In the genomic region with DNA sequence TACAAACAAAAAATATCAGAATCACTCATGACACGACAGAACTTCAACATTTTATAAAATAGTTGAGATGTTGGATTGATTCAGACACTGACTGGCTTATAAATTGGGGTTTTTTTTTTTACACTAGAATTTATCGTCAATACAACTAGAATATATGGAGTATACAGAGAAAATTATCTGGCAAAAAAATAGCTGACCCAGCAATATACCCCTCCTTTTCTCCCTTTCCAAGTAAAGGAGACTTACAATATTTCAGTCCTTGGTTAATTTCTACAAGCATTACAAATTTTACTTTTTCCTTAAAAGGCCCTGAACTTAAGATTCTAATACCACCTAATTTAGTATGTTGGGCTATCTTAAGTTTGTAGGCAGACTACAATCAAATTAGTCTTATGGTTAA, we compare ENCODE assay signal across 3 cellular contexts.
A peak's percentile ranks its signal among the peaks of the same experiment; 100 is the strongest.
TF ChIP-seq lines count a peak whose summit lies in the region.

No MANE protein-coding gene starts in this region.

TF ChIP-seq in A549, 52 proteins besides CTCF, POLR2A, EP300 and RAD21:
- TF ChIP-seq SMC3 (IDR thresholded peaks at IDR 0.05) (no peak), MAFK (IDR thresholded peaks at IDR 0.05; ENCODE audit: partially characterized antibody) (peak; percentile 78), HOXA7 (CRISPR knock-in tag; IDR thresholded peaks at IDR 0.05) (no peak), FOXS1 (CRISPR knock-in tag; IDR thresholded peaks at IDR 0.05) (no peak)
- TF ChIP-seq, protein P1, sequence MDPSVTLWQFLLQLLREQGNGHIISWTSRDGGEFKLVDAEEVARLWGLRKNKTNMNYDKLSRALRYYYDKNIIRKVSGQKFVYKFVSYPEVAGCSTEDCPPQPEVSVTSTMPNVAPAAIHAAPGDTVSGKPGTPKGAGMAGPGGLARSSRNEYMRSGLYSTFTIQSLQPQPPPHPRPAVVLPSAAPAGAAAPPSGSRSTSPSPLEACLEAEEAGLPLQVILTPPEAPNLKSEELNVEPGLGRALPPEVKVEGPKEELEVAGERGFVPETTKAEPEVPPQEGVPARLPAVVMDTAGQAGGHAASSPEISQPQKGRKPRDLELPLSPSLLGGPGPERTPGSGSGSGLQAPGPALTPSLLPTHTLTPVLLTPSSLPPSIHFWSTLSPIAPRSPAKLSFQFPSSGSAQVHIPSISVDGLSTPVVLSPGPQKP (IDR thresholded peaks at IDR 0.05; ENCODE audit: low read depth, low read length) = no peak

TF ChIP-seq in IMR-90, 13 proteins besides CTCF, POLR2A, EP300 and RAD21:
- TF ChIP-seq MAFK (IDR thresholded peaks at IDR 0.05; ENCODE audit: low read depth, low read length) (peak; percentile 92), MXI1 (IDR thresholded peaks at IDR 0.05; ENCODE audit: borderline replicate concordance, low read depth, low read length) (no peak), FOS (IDR thresholded peaks at IDR 0.05; ENCODE audit: low read depth, low read length) (no peak)

TF ChIP-seq in H1, 55 proteins besides CTCF, POLR2A, EP300 and RAD21:
- TF ChIP-seq KDM1A (IDR thresholded peaks at IDR 0.05; ENCODE audit: borderline replicate concordance, low read length) (no peak), BCL11A (IDR thresholded peaks at IDR 0.05; ENCODE audit: low read depth in 2 of 2, low read length in 2 of 2) (no peak), MAFK (IDR thresholded peaks at IDR 0.05; ENCODE audit: low read depth, low read length) (peak; percentile 81)
